12 cellular contexts compared by ENCODE assay signal in the genomic region with DNA sequence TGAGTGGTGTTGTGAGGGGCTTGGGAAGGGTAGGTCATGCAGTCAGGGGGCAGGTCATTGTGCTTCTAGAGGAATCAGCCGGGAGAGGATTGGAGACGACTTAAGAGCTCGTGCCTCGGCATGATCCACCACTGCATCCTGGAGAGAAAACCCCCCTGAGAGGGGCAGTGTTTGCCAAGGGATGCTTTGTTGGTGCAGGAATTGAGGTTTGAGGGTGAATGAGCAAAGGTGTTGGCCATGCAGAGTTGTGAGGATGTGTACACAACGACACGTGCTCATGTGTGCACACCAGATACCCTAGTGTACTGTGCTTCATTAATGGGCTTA.
DNase-seq lines count a peak whose midpoint lies in the region; ATAC-seq, FAIRE-seq and TF ChIP-seq lines count a peak whose summit lies in the region.
"Had no signal": no experiment of that assay in that cellular context is flagged by ENCODE, and none has a peak within 500 bp of the region (broad histone marks: within the 10 kb centered on the region; RNA-seq: fewer than 3 reads in every experiment).

No MANE protein-coding gene starts in this region.

- WGBS in lung, 2 donors, result 64 to 73% methylated on average over 6 of the region's 6 CpGs
- WGBS in suprapubic skin, result 68% methylated on average over 6 of the region's 6 CpGs

- H3K36me3 ChIP-seq in astrocyte (ENCODE audit: insufficient read depth, low read length) (no peaks in the 10 kb centered on the region), lung (ENCODE audit: control insufficient read depth in 2 of 2, insufficient read depth in 2 of 2, low read length in 2 of 2) (peaks cover 0 to 3% of the 10 kb centered on the region in 2 donors), suprapubic skin (peaks cover 7% of the 10 kb centered on the region), MG63 (no peaks in the 10 kb centered on the region)

- no peak overlapping the region for H3K4me3 ChIP-seq in astrocyte (ENCODE audit: insufficient read depth, low read depth, low read length)
- no peak overlapping the region for H3K4me3 ChIP-seq in lung
- H3K4me3 ChIP-seq in suprapubic skin, result no peak overlapping the region
- H3K4me3 ChIP-seq in MG63, result no peak overlapping the region

- peaks cover 16% of the 10 kb centered on the region for H3K4me1 Mint-ChIP-seq in astrocyte (ENCODE audit: low read depth, unreplicated experiment)
- H3K4me1 Mint-ChIP-seq: activated B cell treated with CpG ODN at 0.5 μM for 24 hours had no signal

- TF ChIP-seq CTCF in astrocyte (IDR thresholded peaks at IDR 0.05; ENCODE audit: insufficient read depth, low read depth, low read length) (no peak), lung (IDR thresholded peaks at IDR 0.05; ENCODE audit: control extremely low read depth, extremely low read depth) (no peak), suprapubic skin (IDR thresholded peaks at IDR 0.05) (no peak)

- no peaks in the 10 kb centered on the region for H3K27me3 Mint-ChIP-seq in astrocyte (ENCODE audit: low read depth, unreplicated experiment)
- H3K27me3 Mint-ChIP-seq: activated B cell treated with CpG ODN at 0.5 μM for 24 hours had no signal

- H3K36me3 Mint-ChIP-seq in astrocyte (ENCODE audit: low read depth, unreplicated experiment), result peaks cover 11% of the 10 kb centered on the region

- TF ChIP-seq POLR2A in suprapubic skin (IDR thresholded peaks at IDR 0.05), result no peak

- H3K27ac Mint-ChIP-seq in astrocyte (ENCODE audit: unreplicated experiment), result no peak overlapping the region
- H3K27ac Mint-ChIP-seq: activated B cell treated with CpG ODN at 0.5 μM for 24 hours had no signal

- no peak for FAIRE-seq in astrocyte (lab: Jason Lieb, UNC)
- FAIRE-seq: A204.1 had no signal

- H3K4me1 ChIP-seq in astrocyte (ENCODE audit: insufficient read depth, low read length) (peaks cover 27% of the 10 kb centered on the region), lung (ENCODE audit: control insufficient read depth in 2 of 2, insufficient read depth in 2 of 2, low read length in 2 of 2) (peaks cover 22% of the 10 kb centered on the region in 2 donors), suprapubic skin (peaks cover 38% of the 10 kb centered on the region)

- peaks cover 3% of the 10 kb centered on the region for H3K9me3 Mint-ChIP-seq in astrocyte (ENCODE audit: unreplicated experiment)
- H3K9me3 Mint-ChIP-seq: activated B cell treated with CpG ODN at 0.5 μM for 24 hours had no signal

- H3K4me2 ChIP-seq in astrocyte (ENCODE audit: low read length), result peak overlapping the region; percentile 59

- TF ChIP-seq EP300 in suprapubic skin (IDR thresholded peaks at IDR 0.05), result no peak

- no peak overlapping the region for H3K4me3 Mint-ChIP-seq in astrocyte (ENCODE audit: unreplicated experiment)
- H3K4me3 Mint-ChIP-seq: activated B cell treated with CpG ODN at 0.5 μM for 24 hours had no signal

- H2AFZ ChIP-seq in astrocyte (ENCODE audit: low read depth, low read length), result no peak overlapping the region

- no peak for ATAC-seq in lung (ENCODE audit: insufficient read depth, low FRiP score)
- no peak for ATAC-seq in GM21367 (IDR thresholded peaks at IDR 0.05; ENCODE audit: unreplicated experiment)
- no peak for ATAC-seq in HG03469 (IDR thresholded peaks at IDR 0.05; ENCODE audit: unreplicated experiment)

- no peak overlapping the region for H3K9ac ChIP-seq in astrocyte (ENCODE audit: low read length)

- H3K79me2 ChIP-seq in astrocyte (ENCODE audit: insufficient read depth, low read length), result no peaks in the 10 kb centered on the region

- no peaks in the 10 kb centered on the region for H3K9me3 ChIP-seq in astrocyte (ENCODE audit: insufficient read depth, low read depth, low read length)
- H3K9me3 ChIP-seq in lung (ENCODE audit: control insufficient read depth in 2 of 2, insufficient read depth in 1 of 2, low read length in 1 of 2), result no peaks in the 10 kb centered on the region
- no peaks in the 10 kb centered on the region for H3K9me3 ChIP-seq in suprapubic skin
- H3K9me3 ChIP-seq in MG63, result no peaks in the 10 kb centered on the region

- peak; percentile 9 for DNase-seq in NCI-H1694 treated with DMSO at 0.1 percent for 48 hours (lab: John Stamatoyannopoulos, UW)
- no peak for DNase-seq in NCI-H1694 (lab: John Stamatoyannopoulos, UW)
- no peak for DNase-seq in astrocyte (ENCODE audit: low read depth)
- no peak for DNase-seq in lung (ENCODE audit: low spot score)
- DNase-seq in suprapubic skin (ENCODE audit: low spot score in 2 of 2), result peak; percentile 52 to 54
- no peak for DNase-seq in MG63
- DNase-seq: activated B cell treated with CpG ODN at 0.5 μM for 24 hours; activated T-cell treated with anti-CD3 and anti-CD28 coated beads, Interleukin-2, amount 50 U/mL, for 48 hours; SIG-M5 had no signal

- peaks cover 2% of the 10 kb centered on the region for H3K27me3 ChIP-seq in astrocyte (ENCODE audit: insufficient read depth, low read length)
- no peaks in the 10 kb centered on the region for H3K27me3 ChIP-seq in lung (ENCODE audit: control insufficient read depth, insufficient read depth)
- no peaks in the 10 kb centered on the region for H3K27me3 ChIP-seq in suprapubic skin
- no peaks in the 10 kb centered on the region for H3K27me3 ChIP-seq in MG63

- peak overlapping the region; percentile 19 for H3K27ac ChIP-seq in astrocyte (ENCODE audit: low read depth, low read length)
- peak overlapping the region; percentile 76 to 89 for H3K27ac ChIP-seq in lung (ENCODE audit: low read depth in 1 of 2, low read length in 1 of 2)
- H3K27ac ChIP-seq in suprapubic skin, result peak overlapping the region; percentile 75

- peaks cover 6% of the 10 kb centered on the region for H4K20me1 ChIP-seq in astrocyte (ENCODE audit: insufficient read depth, low read length)

Comparison
In these comparisons a context has a peak if more than half of its experiments do, and no peak if none do; other contexts are left out.
1. DNase-seq: peak in NCI-H1694 treated with DMSO at 0.1 percent for 48 hours (single experiment) and suprapubic skin (2 of 2); none in NCI-H1694 (single experiment), astrocyte (single experiment), lung (single experiment) and MG63 (single experiment).
2. H3K27ac ChIP-seq: peak in every context shown above with its lines; median percentile 82 in lung; 75 in suprapubic skin; 19 in astrocyte.